ENCODE assay signal across 12 cellular contexts in the genomic region with DNA sequence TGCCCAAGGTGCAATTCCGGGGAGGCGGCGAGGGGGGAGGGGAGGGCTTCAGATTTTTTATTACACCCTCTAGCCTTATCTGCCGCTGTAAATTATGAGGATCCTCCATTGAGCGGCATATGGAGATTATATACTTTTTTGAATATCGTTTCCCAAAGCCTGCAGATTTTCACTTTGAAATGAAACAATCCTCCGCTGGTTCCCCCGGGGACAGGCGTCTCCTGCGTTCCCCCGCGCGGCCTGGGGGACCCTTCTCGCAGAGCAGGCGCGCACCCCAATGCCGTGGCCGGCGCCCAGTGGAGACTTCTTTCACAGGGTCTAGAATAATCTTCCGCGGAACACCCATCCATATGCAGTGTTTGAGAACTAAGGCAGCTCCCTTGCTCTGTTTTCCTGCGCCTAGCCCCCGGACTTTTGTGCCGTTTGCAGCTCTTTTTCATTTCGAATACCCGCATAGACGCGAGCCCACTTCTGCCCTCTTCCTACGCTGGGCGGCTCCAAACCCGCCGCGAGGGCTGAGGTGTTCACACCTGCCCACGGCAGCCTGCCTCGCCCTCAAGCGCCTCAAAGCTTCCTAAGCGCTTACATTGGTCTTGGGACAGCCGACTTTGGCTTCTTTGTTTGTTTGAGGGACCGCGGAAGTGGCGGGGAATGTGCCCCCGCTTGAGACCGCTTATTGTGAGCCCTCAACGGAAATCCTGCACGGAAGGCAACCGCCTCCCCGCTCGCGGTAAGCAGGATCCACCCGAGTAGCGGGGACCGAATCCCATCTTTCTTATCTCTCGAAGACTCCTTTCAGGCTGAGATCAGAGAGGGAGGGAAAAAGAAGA. TPM values are rescaled to one million over a fixed set of nuclear protein-coding genes. Genes with fewer than 3 reads are reported as not detected.
DNase-seq lines count a peak whose midpoint lies in the region; ATAC-seq and TF ChIP-seq lines count a peak whose summit lies in the region.
"Had no signal": no experiment of that assay in that cellular context is flagged by ENCODE, and none has a peak within 500 bp of the region (broad histone marks: within the 10 kb centered on the region; RNA-seq: fewer than 3 reads in every experiment).

No MANE protein-coding gene starts in this region.

- no peak for TF ChIP-seq CTCF in left ventricle myocardium inferior (IDR thresholded peaks at IDR 0.05; ENCODE audit: borderline replicate concordance)
- no peak for TF ChIP-seq CTCF in progenitor cell of endocrine pancreas (IDR thresholded peaks at IDR 0.05; ENCODE audit: unreplicated experiment)
- no peak for TF ChIP-seq CTCF in omental fat pad (IDR thresholded peaks at IDR 0.05)

- no peaks in the 10 kb centered on the region for H3K9me3 ChIP-seq in left ventricle myocardium inferior (replicated peaks)

- no peaks in the 10 kb centered on the region for H3K36me3 ChIP-seq in left ventricle myocardium inferior

- peaks cover 100% of the 10 kb centered on the region for H3K27me3 Mint-ChIP-seq in progenitor cell of endocrine pancreas

- no peaks in the 10 kb centered on the region for H3K9me3 Mint-ChIP-seq in progenitor cell of endocrine pancreas (ENCODE audit: low read depth)
- H3K9me3 Mint-ChIP-seq: IgD-negative memory B cell; stimulated activated effector memory CD8-positive, alpha-beta T cell treated with anti-CD3 and anti-CD28 coated beads, Interleukin-12 subunit alpha, Interleukin-12 subunit beta, amount 100 ng/mL, for 72 hours had no signal

- intact Hi-C loops in left ventricle myocardium inferior (cut with micrococcal nuclease), result no loop called here

- peak; percentile 59 for DNase-seq in ELF-1 (ENCODE audit: low read depth, low spot score)
- DNase-seq in Jurkat, Clone E6-1 (ENCODE audit: low read depth, low spot score), result peak; percentile 34
- DNase-seq in left ventricle myocardium inferior, result no peak
- DNase-seq in progenitor cell of endocrine pancreas (ENCODE audit: low spot score, unreplicated experiment), result no peak
- DNase-seq in pons (ENCODE audit: low spot score), result no peak
- no peak for DNase-seq in omental fat pad (ENCODE audit: low spot score)
- DNase-seq: effector CD4-positive, alpha-beta T cell; NCI-H2171 had no signal

- peaks cover 9% of the 10 kb centered on the region for H3K4me1 Mint-ChIP-seq in progenitor cell of endocrine pancreas (ENCODE audit: low read depth)

- H3K27ac Mint-ChIP-seq in progenitor cell of endocrine pancreas, result peak overlapping the region; percentile 56
- H3K27ac Mint-ChIP-seq: IgD-negative memory B cell; stimulated activated effector memory CD8-positive, alpha-beta T cell treated with anti-CD3 and anti-CD28 coated beads, Interleukin-12 subunit alpha, Interleukin-12 subunit beta, amount 100 ng/mL, for 72 hours had no signal

- H3K27ac ChIP-seq in left ventricle myocardium inferior (replicated peaks), result no peak overlapping the region

- peaks cover 49% of the 10 kb centered on the region for H3K4me1 ChIP-seq in left ventricle myocardium inferior

- no peak overlapping the region for H3K4me3 ChIP-seq in Jurkat, Clone E6-1 (ENCODE audit: low read length)
- peak overlapping the region; percentile 47 for H3K4me3 ChIP-seq in left ventricle myocardium inferior

- no peak for ATAC-seq in omental fat pad (ENCODE audit: low FRiP score)
- ATAC-seq in GM21737 (IDR thresholded peaks at IDR 0.05; ENCODE audit: unreplicated experiment), result no peak
- no peak for ATAC-seq in HG03378 (IDR thresholded peaks at IDR 0.05; ENCODE audit: unreplicated experiment)

- H3K4me3 Mint-ChIP-seq in progenitor cell of endocrine pancreas (ENCODE audit: low read depth), result no peak overlapping the region
- H3K4me3 Mint-ChIP-seq: stimulated activated effector memory CD8-positive, alpha-beta T cell treated with anti-CD3 and anti-CD28 coated beads, Interleukin-12 subunit alpha, Interleukin-12 subunit beta, amount 100 ng/mL, for 72 hours had no signal

- H3K27me3 ChIP-seq in left ventricle myocardium inferior (ENCODE audit: low read depth), result peaks cover 100% of the 10 kb centered on the region

- no peaks in the 10 kb centered on the region for H3K36me3 Mint-ChIP-seq in progenitor cell of endocrine pancreas (ENCODE audit: insufficient read depth)
- H3K36me3 Mint-ChIP-seq: IgD-negative memory B cell; stimulated activated effector memory CD8-positive, alpha-beta T cell treated with anti-CD3 and anti-CD28 coated beads, Interleukin-12 subunit alpha, Interleukin-12 subunit beta, amount 100 ng/mL, for 72 hours had no signal

RNA-seq across cellular contexts. Expression of a gene that starts 7.5 kb away (rescaled TPM):
- not detected for polyA plus RNA-seq in Jurkat, Clone E6-1 (2012; ENCODE audit: insufficient read depth, insufficient read length)
- total RNA-seq in left ventricle myocardium inferior (not detected), progenitor cell of endocrine pancreas (not detected in 2 replicates), omental fat pad (not detected)
- polyA plus RNA-seq: IgD-negative memory B cell had no signal

Comparison
In these comparisons a context has a peak if more than half of its experiments do, and no peak if none do; other contexts are left out.
1. DNase-seq: peak in ELF-1 (single experiment) and Jurkat, Clone E6-1 (single experiment); none in left ventricle myocardium inferior (single experiment), progenitor cell of endocrine pancreas (single experiment), pons (single experiment) and omental fat pad (single experiment).